Comparison of ENCODE assay signal across 29 cellular contexts in the genomic region with DNA sequence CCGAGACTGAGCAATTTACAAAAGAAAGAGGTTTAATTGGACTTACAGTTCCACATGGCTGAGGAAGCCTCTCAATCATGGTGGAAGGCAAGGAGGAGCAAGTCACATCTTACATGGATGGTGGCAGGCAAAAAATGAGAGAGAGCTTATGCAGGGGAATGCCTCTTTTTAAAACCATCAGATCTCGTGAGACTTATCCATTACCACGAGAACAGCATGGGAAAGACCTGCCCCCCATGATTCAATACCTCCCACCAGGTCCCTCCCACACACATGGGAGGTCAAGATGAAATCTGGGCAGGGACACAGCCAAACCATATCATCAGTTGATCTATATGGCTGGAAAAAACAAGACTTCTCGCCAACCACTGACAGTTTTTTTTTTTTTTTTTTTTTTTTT.
DNase-seq lines count a peak whose midpoint lies in the region; ATAC-seq and TF ChIP-seq lines count a peak whose summit lies in the region.
"Had no signal": no experiment of that assay in that cellular context is flagged by ENCODE, and none has a peak within 500 bp of the region (broad histone marks: within the 10 kb centered on the region; RNA-seq: fewer than 3 reads in every experiment).

No MANE protein-coding gene starts in this region.

- H3K4me3 ChIP-seq in BE2C (ENCODE audit: low read depth, low read length) (no peak overlapping the region; the same call in 1 of the 2 replicates), trophoblast cell (ENCODE audit: low read depth, low read length) (no peak overlapping the region), Caco-2 (ENCODE audit: low read depth, low read length) (no peak overlapping the region)
- H3K4me3 ChIP-seq: breast epithelium, coronary artery, heart right ventricle, lung, pancreas, right atrium auricular region, SJCRH30, testis had no signal

- ATAC-seq in activated CD8-positive, alpha-beta memory T cell treated with anti-CD3 and anti-CD28 coated beads, Interleukin-2, amount 10 ng/mL, durations not matched to agents 7 days and 5 days: no peak
- no peak for ATAC-seq in HG03460 (IDR thresholded peaks at IDR 0.05; ENCODE audit: unreplicated experiment)
- ATAC-seq: effector memory CD8-positive, alpha-beta T cell; pancreas had no signal

- no peak overlapping the region for H2BK12ac ChIP-seq in trophoblast cell (ENCODE audit: low read length)

- H4K8ac ChIP-seq in trophoblast cell (ENCODE audit: low read depth, low read length): no peak overlapping the region

- POLR2A ChIA-PET in Caco-2 (lab: Charles Lee): no interaction called here

- H3K23ac ChIP-seq in trophoblast cell (ENCODE audit: low read length): no peak overlapping the region

- intact Hi-C loops in Caco-2 (cut with micrococcal nuclease; ENCODE audit: unreplicated experiment): no loop called here

- peaks cover 20% of the 10 kb centered on the region for H3K79me1 ChIP-seq in trophoblast cell (ENCODE audit: low read length)

- peak overlapping the region; percentile 61 for H2BK120ac ChIP-seq in trophoblast cell (ENCODE audit: insufficient read depth, low read length, poor library complexity)

- H3K4me1 Mint-ChIP-seq in chondrocyte (ENCODE audit: low read depth) (peaks cover 97% of the 10 kb centered on the region), Caco-2 (ENCODE audit: low read depth, unreplicated experiment) (no peaks in the 10 kb centered on the region)
- H3K4me1 Mint-ChIP-seq in activated CD8-positive, alpha-beta memory T cell treated with anti-CD3 and anti-CD28 coated beads, Interleukin-2, amount 10 ng/mL, durations not matched to agents 7 days and 5 days: peaks cover 36% of the 10 kb centered on the region

- H3K14ac ChIP-seq in trophoblast cell (ENCODE audit: low read length): peak overlapping the region; percentile 39

- no TSS peak for BruUV-seq in Caco-2 (replicated peaks; lab: Mats Ljungman, UMichigan)

- H3K9ac ChIP-seq in trophoblast cell (ENCODE audit: low read length): no peak overlapping the region

- TF ChIP-seq CTCF in BE2C (IDR thresholded peaks at IDR 0.05; ENCODE audit: low read depth, low read length): no peak
- no peak for TF ChIP-seq CTCF in chondrocyte (IDR thresholded peaks at IDR 0.05)
- no peak for TF ChIP-seq CTCF in Caco-2 (IDR thresholded peaks at IDR 0.05; ENCODE audit: insufficient read depth in 1 of 2, low read depth in 1 of 2, low read length in 1 of 2, severe bottlenecking in 1 of 2, unreplicated experiment in 1 of 2)

- WGBS in trophoblast cell (ENCODE audit: extremely low coverage, insufficient coverage, insufficient read length): no CpG with 5 or more reads among the region's 4 CpGs

- peak overlapping the region; percentile 59 for H3K27ac ChIP-seq in trophoblast cell (ENCODE audit: low read depth, low read length)
- H3K27ac ChIP-seq: breast epithelium, heart right ventricle, pancreas, right atrium auricular region, SJCRH30 had no signal

- H3K79me2 ChIP-seq in trophoblast cell (ENCODE audit: control insufficient read depth, insufficient read depth, low read length, poor library complexity): no peaks in the 10 kb centered on the region

- H3K36me3 ChIP-seq in BE2C: no peaks in the 10 kb centered on the region
- H3K36me3 ChIP-seq in trophoblast cell (ENCODE audit: control insufficient read depth in 1 of 2, insufficient read depth in 2 of 2, low read length in 2 of 2): no peaks in the 10 kb centered on the region
- H3K36me3 ChIP-seq in Caco-2 (ENCODE audit: control insufficient read depth, insufficient read depth, low read length): no peaks in the 10 kb centered on the region
- H3K36me3 ChIP-seq: breast epithelium, heart right ventricle, pancreas, right atrium auricular region, SJCRH30 had no signal

- DNase-seq in BE2C (peak; percentile 43), SK-N-DZ (ENCODE audit: low spot score) (peak; percentile 33), chondrocyte (ENCODE audit: low spot score) (no peak), trophoblast cell (no peak), NCI-H128 (lab: John Stamatoyannopoulos, UW; ENCODE audit: unreplicated experiment) (no peak), Caco-2 (no peak)
- DNase-seq in activated CD8-positive, alpha-beta memory T cell treated with anti-CD3 and anti-CD28 coated beads, Interleukin-2, amount 10 ng/mL, durations not matched to agents 7 days and 5 days: no peak
- DNase-seq: activated CD4-positive, CD25-positive, alpha-beta regulatory T cell treated with anti-CD3 and anti-CD28 coated beads, Interleukin-2, amount 50 U/mL, for 72 hours; activated naive CD4-positive, alpha-beta T cell treated with Interleukin-2 at 50 U/mL for 16 hours; activated T-cell treated with anti-CD3 and anti-CD28 coated beads, Interleukin-2, amount 50 U/mL, for 24 hours; DMS53; effector memory CD8-positive, alpha-beta T cell; foreskin melanocyte; heart right ventricle; NCI-H1092; NCI-H2029 treated with DMSO at 0.1 percent for 48 hours; nephron progenitor cell; pancreas; stimulated activated CD4-positive, alpha-beta T cell treated with anti-CD3 and anti-CD28 coated beads, Interleukin-12 subunit alpha, Interleukin-12 subunit beta, amount 100 ng/mL, for 4 hours; stimulated activated CD4-positive, alpha-beta T cell treated with anti-CD3 and anti-CD28 coated beads, Interleukin-4, amount 100 ng/mL, for 1 hour; T-helper 1 cell had no signal

- no peak overlapping the region for H2AK5ac ChIP-seq in trophoblast cell (ENCODE audit: low read length)

- H2BK5ac ChIP-seq in trophoblast cell (ENCODE audit: low read depth, low read length, poor library complexity): peak overlapping the region; percentile 88

- H4K91ac ChIP-seq in trophoblast cell (ENCODE audit: low read depth, low read length): peak overlapping the region; percentile 79

- H3K4ac ChIP-seq in trophoblast cell (ENCODE audit: low read depth, low read length): no peak overlapping the region

- CTCF ChIA-PET in activated CD8-positive, alpha-beta memory T cell treated with anti-CD3 and anti-CD28 coated beads, Interleukin-2, amount 10 ng/mL, durations not matched to agents 7 days and 5 days (lab: Charles Lee): interaction anchor here (0.9 to 1.4 kb wide), 2 partner anchors 8 to 70 kb away, joined by 3 to 4 read pairs; no protein-coding TSS in a partner anchor
- CTCF ChIA-PET in Caco-2 (lab: Charles Lee): interaction anchor here (1.1 kb wide), 1 partner anchor 23 kb away, joined by 3 read pairs; no protein-coding TSS in a partner anchor

- H3K4me2 ChIP-seq in trophoblast cell (ENCODE audit: low read length): no peak overlapping the region

- H3K4me3 Mint-ChIP-seq in chondrocyte (ENCODE audit: unreplicated experiment) (peak overlapping the region; percentile 35), Caco-2 (ENCODE audit: unreplicated experiment) (no peak overlapping the region)
- H3K4me3 Mint-ChIP-seq in activated CD8-positive, alpha-beta memory T cell treated with anti-CD3 and anti-CD28 coated beads, Interleukin-2, amount 10 ng/mL, durations not matched to agents 7 days and 5 days: no peak overlapping the region
- H3K4me3 Mint-ChIP-seq: activated T-cell treated with anti-CD3 and anti-CD28 coated beads, Interleukin-2, amount 50 U/mL, for 24 hours; B cell; effector memory CD8-positive, alpha-beta T cell; nephron progenitor cell had no signal

- H3K9me3 ChIP-seq in BE2C (no peaks in the 10 kb centered on the region), trophoblast cell (ENCODE audit: insufficient read depth, low read depth, low read length) (no peaks in the 10 kb centered on the region), Caco-2 (no peaks in the 10 kb centered on the region)
- H3K9me3 ChIP-seq: breast epithelium, heart right ventricle, pancreas, right atrium auricular region, SJCRH30, testis had no signal

- H3K27me3 ChIP-seq in BE2C (no peaks in the 10 kb centered on the region), trophoblast cell (ENCODE audit: insufficient read depth, low read length) (no peaks in the 10 kb centered on the region), Caco-2 (replicated peaks; ENCODE audit: control insufficient read depth, insufficient read depth, low read length) (no peaks in the 10 kb centered on the region)
- H3K27me3 ChIP-seq: breast epithelium, heart right ventricle, pancreas, right atrium auricular region, SJCRH30, testis had no signal

- no peak overlapping the region for H3K18ac ChIP-seq in trophoblast cell (ENCODE audit: low read length)

- H2AFZ ChIP-seq in trophoblast cell (ENCODE audit: insufficient read depth, low read length, poor library complexity): no peak overlapping the region

- peaks cover 3% of the 10 kb centered on the region for H3K36me3 Mint-ChIP-seq in chondrocyte (ENCODE audit: low read depth)
- H3K36me3 Mint-ChIP-seq in activated CD8-positive, alpha-beta memory T cell treated with anti-CD3 and anti-CD28 coated beads, Interleukin-2, amount 10 ng/mL, durations not matched to agents 7 days and 5 days: peaks cover 16% of the 10 kb centered on the region
- H3K36me3 Mint-ChIP-seq in Caco-2 (ENCODE audit: insufficient read depth, unreplicated experiment): no peaks in the 10 kb centered on the region

- H3K27ac Mint-ChIP-seq in chondrocyte (ENCODE audit: unreplicated experiment): peak overlapping the region; percentile 95
- H3K27ac Mint-ChIP-seq in activated CD8-positive, alpha-beta memory T cell treated with anti-CD3 and anti-CD28 coated beads, Interleukin-2, amount 10 ng/mL, durations not matched to agents 7 days and 5 days: no peak overlapping the region
- no peak overlapping the region for H3K27ac Mint-ChIP-seq in Caco-2 (ENCODE audit: unreplicated experiment)
- H3K27ac Mint-ChIP-seq: activated T-cell treated with anti-CD3 and anti-CD28 coated beads, Interleukin-2, amount 50 U/mL, for 24 hours; B cell had no signal

- peaks cover 4% of the 10 kb centered on the region for H3K9me3 Mint-ChIP-seq in chondrocyte (ENCODE audit: low read depth)
- no peaks in the 10 kb centered on the region for H3K9me3 Mint-ChIP-seq in activated CD8-positive, alpha-beta memory T cell treated with anti-CD3 and anti-CD28 coated beads, Interleukin-2, amount 10 ng/mL, durations not matched to agents 7 days and 5 days (ENCODE audit: low read depth)
- H3K9me3 Mint-ChIP-seq in Caco-2 (ENCODE audit: unreplicated experiment): no peaks in the 10 kb centered on the region
- H3K9me3 Mint-ChIP-seq: activated T-cell treated with anti-CD3 and anti-CD28 coated beads, Interleukin-2, amount 50 U/mL, for 24 hours; effector memory CD8-positive, alpha-beta T cell had no signal

- H4K12ac ChIP-seq in trophoblast cell (ENCODE audit: low read depth, low read length): no peak overlapping the region

- no peaks in the 10 kb centered on the region for H3K27me3 Mint-ChIP-seq in chondrocyte (ENCODE audit: low read depth)
- no peaks in the 10 kb centered on the region for H3K27me3 Mint-ChIP-seq in activated CD8-positive, alpha-beta memory T cell treated with anti-CD3 and anti-CD28 coated beads, Interleukin-2, amount 10 ng/mL, durations not matched to agents 7 days and 5 days
- H3K27me3 Mint-ChIP-seq in Caco-2 (ENCODE audit: insufficient read depth, unreplicated experiment): no peaks in the 10 kb centered on the region
- H3K27me3 Mint-ChIP-seq: activated T-cell treated with anti-CD3 and anti-CD28 coated beads, Interleukin-2, amount 50 U/mL, for 24 hours; B cell; effector memory CD8-positive, alpha-beta T cell had no signal

- H3K4me1 ChIP-seq in BE2C (peaks cover 8% of the 10 kb centered on the region), trophoblast cell (ENCODE audit: control insufficient read depth in 1 of 2, insufficient read depth in 2 of 2, low read length in 2 of 2) (peaks cover 17 to 23% of the 10 kb centered on the region in 2 experiments), Caco-2 (no peaks in the 10 kb centered on the region)
- H3K4me1 ChIP-seq: breast epithelium, SJCRH30 had no signal

Comparison
In these comparisons a context has a peak if more than half of its experiments do, and no peak if none do; other contexts are left out.
1. DNase-seq: peak in BE2C (single experiment) and SK-N-DZ (single experiment); none in chondrocyte (single experiment), trophoblast cell (0 of 2), activated CD8-positive, alpha-beta memory T cell treated with anti-CD3 and anti-CD28 coated beads, Interleukin-2, amount 10 ng/mL, durations not matched to agents 7 days and 5 days (single experiment), NCI-H128 (single experiment) and Caco-2 (0 of 2).